12 cellular contexts compared by ENCODE assay signal in genomic region chr1:19426294-19427086, GRCh38. TPM values are rescaled to one million over a fixed set of nuclear protein-coding genes. Genes with fewer than 3 reads are reported as not detected.
A peak's percentile ranks its signal among the peaks of the same experiment; 100 is the strongest.
DNase-seq lines count a peak whose midpoint lies in the region; ATAC-seq and TF ChIP-seq lines count a peak whose summit lies in the region.
"Had no signal": no experiment of that assay in that cellular context is flagged by ENCODE, and none has a peak within 500 bp of the region (broad histone marks: within the 10 kb centered on the region; RNA-seq: fewer than 3 reads in every experiment).

No MANE protein-coding gene starts in this region.

- peak; percentile 25 for DNase-seq in SK-MEL-5 (ENCODE audit: low read depth, low spot score)
- DNase-seq in substantia nigra (lab: John Stamatoyannopoulos, UW) = peak in 1 of 49 donors; percentile 27
- DNase-seq in DMS153 (lab: John Stamatoyannopoulos, UW) = no peak
- DNase-seq in foreskin keratinocyte = no peak
- DNase-seq in NCI-H187 (lab: John Stamatoyannopoulos, UW) = no peak
- DNase-seq in activated effector memory CD4-positive, alpha-beta T cell treated with Interleukin-2 at 50 U/mL for 16 hours = no peak
- DNase-seq: amygdala, GDM1, NCI-H82, nucleus accumbens had no signal

- H3K27me3 ChIP-seq in mucosa of rectum (ENCODE audit: control insufficient read depth in 2 of 2, insufficient read depth in 2 of 2, low read length in 2 of 2) = no peaks in the 10 kb centered on the region
- no peaks in the 10 kb centered on the region for H3K27me3 ChIP-seq in foreskin keratinocyte

- no peak for ATAC-seq in foreskin keratinocyte

- no peaks in the 10 kb centered on the region for H3K9me3 ChIP-seq in mucosa of rectum (ENCODE audit: control insufficient read depth in 2 of 2, low read length in 2 of 2)

- H3K9ac ChIP-seq in mucosa of rectum (ENCODE audit: low read depth in 1 of 2, low read length in 2 of 2) = peak overlapping the region; percentile 8 to 19

- H3K4me1 ChIP-seq in mucosa of rectum (ENCODE audit: control insufficient read depth in 2 of 2, insufficient read depth in 2 of 2, low read length in 2 of 2) (peaks cover 35 to 39% of the 10 kb centered on the region in 2 donors), foreskin keratinocyte (peaks cover 11% of the 10 kb centered on the region)

- in situ Hi-C loops in SK-MEL-5 (cut with HindIII; ENCODE audit: low pct_unique_long_range_greater_than_20kb, low sequenced_read_pairs) = no loop called here

- no peak overlapping the region for H3K4me3 ChIP-seq in mucosa of rectum (ENCODE audit: low read length in 2 of 2)

- peaks cover 0 to 6% of the 10 kb centered on the region in 2 donors for H3K36me3 ChIP-seq in mucosa of rectum (ENCODE audit: control insufficient read depth in 2 of 2, insufficient read depth in 2 of 2, low read length in 2 of 2)

- TF ChIP-seq CTCF in foreskin keratinocyte (conservative IDR thresholded peaks at IDR 0.05) = no peak

- H3K27ac ChIP-seq in cingulate gyrus (ENCODE audit: low read depth, low read length) = peak overlapping the region; percentile 24
- peak overlapping the region; percentile 79 to 80 for H3K27ac ChIP-seq in mucosa of rectum (ENCODE audit: low read depth in 2 of 2, low read length in 2 of 2)
- peak overlapping the region; percentile 79 for H3K27ac ChIP-seq in substantia nigra (ENCODE audit: low read depth, low read length, poor library complexity, severe bottlenecking)
- no peak overlapping the region for H3K27ac ChIP-seq in foreskin keratinocyte

RNA-seq across cellular contexts. Expression of gene CAPZB, which starts 58.8 kb away (rescaled TPM):
- 60.5 and 64.3 TPM in 2 replicates for total RNA-seq in SK-MEL-5 (2014; rRNA removed; shearing (Covaris generic))
- polyA plus RNA-seq in SK-MEL-5 (2015; cell fraction: cytosol; rRNA removed) = 161 and 162 TPM in 2 replicates
- polyA plus RNA-seq in SK-MEL-5 (2015; cell fraction: nucleus; rRNA removed) = 21.6 and 31.2 TPM in 2 replicates
- 181 and 196 TPM in 2 replicates for total RNA-seq in foreskin keratinocyte
- 285 and 303 TPM in 2 replicates for polyA plus RNA-seq in foreskin keratinocyte
